In the genomic region with DNA sequence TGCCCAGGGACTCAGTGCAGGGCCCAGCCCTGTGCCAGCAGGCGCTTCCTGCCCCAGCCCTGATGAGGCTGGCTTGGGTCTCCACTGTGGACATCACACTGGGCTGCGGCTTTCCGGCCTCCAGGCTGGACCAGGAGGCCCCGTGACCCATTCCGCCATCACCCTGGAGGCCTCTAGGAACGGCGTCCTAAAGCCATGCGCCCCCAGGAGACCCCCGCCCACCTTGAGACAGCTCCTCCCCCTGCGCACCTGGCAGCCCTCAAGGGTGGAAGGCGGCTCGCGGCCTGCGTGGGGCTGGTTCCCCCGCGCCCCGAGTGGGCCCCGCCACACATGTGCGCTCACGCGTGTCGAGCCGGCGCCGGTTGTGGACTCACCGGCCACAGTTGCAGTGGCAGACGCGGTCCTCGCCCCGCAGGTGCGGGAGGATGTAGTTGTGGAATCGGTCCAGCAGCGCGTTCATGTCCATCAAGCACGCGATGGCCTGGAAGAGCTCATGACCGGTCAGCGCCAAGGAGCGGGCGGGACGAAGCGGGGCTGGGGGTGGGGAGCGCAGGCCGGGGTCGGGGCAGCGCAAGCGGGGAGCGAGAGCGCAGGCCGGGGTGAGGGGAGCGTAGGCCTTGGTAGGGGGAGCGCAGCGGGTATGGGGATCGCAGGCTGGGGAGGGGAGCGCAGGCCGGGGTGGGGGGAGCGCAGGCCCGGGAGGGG, we compare ENCODE assay signal across 8 cellular contexts. TPM values are rescaled to one million over a fixed set of nuclear protein-coding genes. Genes with fewer than 3 reads are reported as not detected.
DNase-seq lines count a peak whose midpoint lies in the region; ATAC-seq and TF ChIP-seq lines count a peak whose summit lies in the region.

No MANE protein-coding gene starts in this region.

- no peak overlapping the region for H3K27ac Mint-ChIP-seq in activated naive CD8-positive, alpha-beta T cell treated with anti-CD3 and anti-CD28 coated beads for 36 hours

- in situ Hi-C loops in GM13977 (cut with MboI; ENCODE audit: low pct_unique_long_range_greater_than_20kb, low sequenced_read_pairs, unreplicated experiment): no loop called here

- peak overlapping the region in 11 of 21 experiments; percentile 10 to 80 (median 71) for H3K27ac ChIP-seq in skin epidermis

- H3K9me3 Mint-ChIP-seq in activated naive CD8-positive, alpha-beta T cell treated with anti-CD3 and anti-CD28 coated beads for 36 hours: no peaks in the 10 kb centered on the region

- peak overlapping the region; percentile 71 for H3K4me3 Mint-ChIP-seq in activated naive CD8-positive, alpha-beta T cell treated with anti-CD3 and anti-CD28 coated beads for 36 hours

- peak overlapping the region; percentile 29 to 52 (median 40) for H3K4me3 ChIP-seq in skin epidermis

- ATAC-seq in HG02973 (IDR thresholded peaks at IDR 0.05; ENCODE audit: unreplicated experiment): no peak

- no peak for TF ChIP-seq CTCF in GM13977 (IDR thresholded peaks at IDR 0.05; ENCODE audit: extremely low read depth, insufficient read depth, missing control alignments)

- no peaks in the 10 kb centered on the region for H3K27me3 Mint-ChIP-seq in activated naive CD8-positive, alpha-beta T cell treated with anti-CD3 and anti-CD28 coated beads for 36 hours

- peak; percentile 54 for DNase-seq in GM13977 (ENCODE audit: low spot score)
- DNase-seq in activated naive CD8-positive, alpha-beta T cell treated with anti-CD3 and anti-CD28 coated beads for 36 hours: no peak
- peak; percentile 69 for DNase-seq in hepatic stellate cell (ENCODE audit: low spot score)
- DNase-seq in NCI-H446 (lab: John Stamatoyannopoulos, UW): no peak
- DNase-seq in CD1c-positive myeloid dendritic cell (ENCODE audit: extremely low spot score): no peak
- DNase-seq in stimulated activated CD4-positive, alpha-beta T cell treated with anti-CD3 and anti-CD28 coated beads, Interleukin-4, amount 100 ng/mL, for 4 hours: no peak

- H3K4me1 Mint-ChIP-seq in activated naive CD8-positive, alpha-beta T cell treated with anti-CD3 and anti-CD28 coated beads for 36 hours: peaks cover 1% of the 10 kb centered on the region

- H3K36me3 Mint-ChIP-seq in activated naive CD8-positive, alpha-beta T cell treated with anti-CD3 and anti-CD28 coated beads for 36 hours: peaks cover 6% of the 10 kb centered on the region

RNA-seq across cellular contexts. Expression of a gene that starts 1.0 kb away (rescaled TPM):
- under 1 TPM in 1 of 2 experiments, not detected in 1; 0.88 TPM for total RNA-seq in activated naive CD8-positive, alpha-beta T cell treated with anti-CD3 and anti-CD28 coated beads for 36 hours

RNA-seq across cellular contexts. Expression of a gene that starts 27.5 kb away (rescaled TPM):
- 10 to 100 TPM; 87.9 to 89.2 TPM for total RNA-seq in activated naive CD8-positive, alpha-beta T cell treated with anti-CD3 and anti-CD28 coated beads for 36 hours

RNA-seq across cellular contexts. Expression of a gene that starts 35.2 kb away (rescaled TPM):
- 100 to 1,000 TPM; 124 to 131 TPM for total RNA-seq in activated naive CD8-positive, alpha-beta T cell treated with anti-CD3 and anti-CD28 coated beads for 36 hours

Comparison
In these comparisons a context has a peak if more than half of its experiments do, and no peak if none do; other contexts are left out.
1. DNase-seq: peak in GM13977 (single experiment) and hepatic stellate cell (single experiment); none in activated naive CD8-positive, alpha-beta T cell treated with anti-CD3 and anti-CD28 coated beads for 36 hours (single experiment), NCI-H446 (0 of 2), CD1c-positive myeloid dendritic cell (single experiment) and stimulated activated CD4-positive, alpha-beta T cell treated with anti-CD3 and anti-CD28 coated beads, Interleukin-4, amount 100 ng/mL, for 4 hours (0 of 2).